In genomic region chr15:99305761-99306505, GRCh38 we compare ENCODE assay signal across 8 cellular contexts. TPM values are rescaled to one million over a fixed set of nuclear protein-coding genes. Genes with fewer than 3 reads are reported as not detected.
DNase-seq lines count a peak whose midpoint lies in the region; FAIRE-seq and TF ChIP-seq lines count a peak whose summit lies in the region.

No MANE protein-coding gene starts in this region.

- no peak overlapping the region for H3K27ac ChIP-seq in RWPE1
- peak overlapping the region; percentile 92 for H3K27ac ChIP-seq in skeletal muscle tissue (ENCODE audit: low read depth, low read length)
- H3K27ac ChIP-seq in vagina: no peak overlapping the region

- POLR2A ChIA-PET in RWPE1 (lab: Yijun Ruan, JAX; ENCODE audit: low non-redundant PET): no interaction called here

- no peaks in the 10 kb centered on the region for H3K36me3 ChIP-seq in skeletal muscle tissue (ENCODE audit: control insufficient read depth in 3 of 3, insufficient read depth in 3 of 3, low read length in 3 of 3)
- H3K36me3 ChIP-seq in vagina: no peaks in the 10 kb centered on the region

- TF ChIP-seq POLR2A in vagina (IDR thresholded peaks at IDR 0.05): no peak

- H3K4me3 ChIP-seq in skeletal muscle tissue (ENCODE audit: low read length in 3 of 3) (peak overlapping the region in 2 of 3 donors; percentile 59 to 68), vagina (no peak overlapping the region)

- TF ChIP-seq CTCF in RWPE1 (conservative IDR thresholded peaks at IDR 0.05; ENCODE audit: low read depth): no peak
- no peak for TF ChIP-seq CTCF in vagina (IDR thresholded peaks at IDR 0.05)

- peaks cover 7 to 13% (median 7%) of the 10 kb centered on the region in 3 donors for H3K4me1 ChIP-seq in skeletal muscle tissue (ENCODE audit: control insufficient read depth in 3 of 3, insufficient read depth in 3 of 3, low read length in 3 of 3)
- H3K4me1 ChIP-seq in vagina: peaks cover 13% of the 10 kb centered on the region

- intact Hi-C loops in vagina (cut with DNase I): no loop called here

- H3K9me3 ChIP-seq in skeletal muscle tissue (ENCODE audit: control insufficient read depth in 3 of 3, low read length in 3 of 3) (no peaks in the 10 kb centered on the region), vagina (no peaks in the 10 kb centered on the region)

- CTCF ChIA-PET in RWPE1 (lab: Yijun Ruan, JAX): interaction anchor here (0.9 to 1.2 kb wide), 2 partner anchors 18 to 399 kb away, joined by 3 to 4 read pairs; no protein-coding TSS in a partner anchor

- DNase-seq in HPDE6-E6E7 (ENCODE audit: extremely low spot score) (peak; percentile 41), RWPE1 (ENCODE audit: low spot score) (peak; percentile 83), frontal cortex (ENCODE audit: low spot score in 2 of 2) (no peak), NOMO-1 (lab: John Stamatoyannopoulos, UW; ENCODE audit: unreplicated experiment in 2 of 2) (no peak), HUDEP-2 (lab: John Stamatoyannopoulos, UW; ENCODE audit: unreplicated experiment in 76 of 76) (no peak), vagina (ENCODE audit: extremely low spot score in 2 of 2) (no peak)
- DNase-seq in activated CD4-positive, CD25-positive, alpha-beta regulatory T cell (lab: John Stamatoyannopoulos, UW): no peak

- peak overlapping the region; percentile 47 to 86 (median 58) for H3K9ac ChIP-seq in skeletal muscle tissue (ENCODE audit: low read depth in 1 of 3, low read length in 3 of 3)

- H3K27me3 ChIP-seq in skeletal muscle tissue (ENCODE audit: control insufficient read depth in 3 of 3, insufficient read depth in 3 of 3, low read length in 3 of 3): no peaks in the 10 kb centered on the region
- H3K27me3 ChIP-seq in vagina: no peaks in the 10 kb centered on the region

- FAIRE-seq in frontal cortex (lab: Jason Lieb, UNC): peak; percentile 37

RNA-seq across cellular contexts. Expression of gene LRRC28, which starts 54.7 kb away (rescaled TPM):
- total RNA-seq in frontal cortex (24.9 TPM), skeletal muscle tissue (17.2 TPM), vagina (23.8 TPM)

RNA-seq across cellular contexts. Expression of gene TTC23, which starts 56.6 kb away (rescaled TPM):
- 5.3 TPM for total RNA-seq in frontal cortex
- 21.9 TPM for total RNA-seq in skeletal muscle tissue
- 64.1 TPM for total RNA-seq in vagina

Comparison
In these comparisons a context has a peak if more than half of its experiments do, and no peak if none do; other contexts are left out.
1. DNase-seq: peak in HPDE6-E6E7 (single experiment) and RWPE1 (single experiment); none in frontal cortex (0 of 2), NOMO-1 (0 of 2), HUDEP-2 (0 of 76), vagina (0 of 2) and activated CD4-positive, CD25-positive, alpha-beta regulatory T cell (0 of 4).
2. H3K4me3 ChIP-seq: peak in skeletal muscle tissue (2 of 3); none in vagina (0 of 2).